ENCODE assay signal across 11 cellular contexts in genomic region chr3:11610044-11610671, GRCh38. TPM values are rescaled to one million over a fixed set of nuclear protein-coding genes. Genes with fewer than 3 reads are reported as not detected.
A peak's percentile ranks its signal among the peaks of the same experiment; 100 is the strongest.
DNase-seq lines count a peak whose midpoint lies in the region; ATAC-seq and TF ChIP-seq lines count a peak whose summit lies in the region.
"Had no signal": no experiment of that assay in that cellular context is flagged by ENCODE, and none has a peak within 500 bp of the region (broad histone marks: within the 10 kb centered on the region; RNA-seq: fewer than 3 reads in every experiment).

No MANE protein-coding gene starts in this region.

- peaks cover 100% of the 10 kb centered on the region for H3K79me2 ChIP-seq in SK-N-SH (ENCODE audit: insufficient read depth)

- H4K20me1 ChIP-seq in SK-N-SH (ENCODE audit: insufficient read depth), result peaks cover 100% of the 10 kb centered on the region

- DNase-seq in SK-N-SH (peak; percentile 36), dorsolateral prefrontal cortex (no peak), mesothelial cell of epicardium (ENCODE audit: low spot score in 2 of 2, unreplicated experiment in 2 of 2) (no peak), transverse colon (peak; percentile 54), SHP77 treated with DMSO at 0.1 percent for 48 hours (lab: John Stamatoyannopoulos, UW) (no peak)
- no peak for DNase-seq in activated CD4-positive, alpha-beta T cell treated with anti-CD3 and anti-CD28 coated beads, Interleukin-2, amount 50 U/mL, for 1 hour
- no peak for DNase-seq in T-helper 2 cell treated with Interferon-gamma antibody and Interleukin-4, amounts not matched to agents 5 μg/mL and 100 μg/mL, for 36 hours (ENCODE audit: low spot score)
- DNase-seq: NCI-H2029 treated with DMSO at 0.1 percent for 48 hours had no signal

- H3K9me3 Mint-ChIP-seq in mesothelial cell of epicardium, result no peaks in the 10 kb centered on the region
- H3K9me3 Mint-ChIP-seq in T-helper 2 cell treated with Interferon-gamma antibody and Interleukin-4, amounts not matched to agents 5 μg/mL and 100 μg/mL, for 36 hours, result no peaks in the 10 kb centered on the region

- TF ChIP-seq CTCF in SK-N-SH (IDR thresholded peaks at IDR 0.05) (no peak), dorsolateral prefrontal cortex (IDR thresholded peaks at IDR 0.05 in 54 of 56, conservative IDR thresholded peaks at IDR 0.05 in 2 of 56; ENCODE audit: low read depth in 1 of 56, partially characterized antibody in 56 of 56) (no peak), mesothelial cell of epicardium (IDR thresholded peaks at IDR 0.05; ENCODE audit: unreplicated experiment) (no peak), transverse colon (IDR thresholded peaks at IDR 0.05) (no peak)

- H3K9me2 ChIP-seq in SK-N-SH, result no peaks in the 10 kb centered on the region

- no peak overlapping the region for H3K4me2 ChIP-seq in SK-N-SH
- H3K4me2 ChIP-seq: A549 had no signal

- WGBS in SK-N-SH (ENCODE audit: low lambda C conversion rate), result 86% methylated on average over 17 of the region's 23 CpGs
- 66% methylated on average over 23 of the region's 23 CpGs; no CpG with 5 or more reads in 1 of the 2 donors for WGBS in transverse colon (ENCODE audit: low coverage in 1 of 2), 2 donors

- peak overlapping the region; percentile 92 for H3K27ac Mint-ChIP-seq in mesothelial cell of epicardium
- H3K27ac Mint-ChIP-seq in T-helper 2 cell treated with Interferon-gamma antibody and Interleukin-4, amounts not matched to agents 5 μg/mL and 100 μg/mL, for 36 hours, result no peak overlapping the region

- no peak overlapping the region for H3K9ac ChIP-seq in SK-N-SH

- H3K4me1 Mint-ChIP-seq in mesothelial cell of epicardium, result peaks cover 82% of the 10 kb centered on the region
- H3K4me1 Mint-ChIP-seq in T-helper 2 cell treated with Interferon-gamma antibody and Interleukin-4, amounts not matched to agents 5 μg/mL and 100 μg/mL, for 36 hours (ENCODE audit: low read depth), result peaks cover 29% of the 10 kb centered on the region

- H3K9me3 ChIP-seq in SK-N-SH (no peaks in the 10 kb centered on the region), transverse colon (no peaks in the 10 kb centered on the region)
- H3K9me3 ChIP-seq: A549, thoracic aorta had no signal

- in situ Hi-C loops in transverse colon (cut with MboI; ENCODE audit: low pct_ligation_motif_present in 1 of 4, low pct_unique_long_range_greater_than_20kb in 1 of 4, low sequenced_read_pairs in 3 of 4), result no loop called here

- CTCF ChIA-PET in SK-N-SH (lab: Yijun Ruan, JAX), result interaction anchor here (0.8 kb wide), 1 partner anchor 231 kb away, joined by 3 read pairs; no protein-coding TSS in a partner anchor

- intact Hi-C loops in dorsolateral prefrontal cortex (cut with DNase I) (no loop called here), transverse colon (cut with DNase I; ENCODE audit: low total_unique reads) (no loop called here)

- H3F3A ChIP-seq in SK-N-SH (replicated peaks; ENCODE audit: insufficient read depth), result peaks cover 24% of the 10 kb centered on the region

- H3K4me1 ChIP-seq in SK-N-SH (ENCODE audit: control insufficient read depth in 1 of 2, insufficient read depth in 2 of 2, low read depth in 1 of 2, low read length in 1 of 2) (peaks cover 22 to 45% of the 10 kb centered on the region in 2 experiments; a peak in 2 of 4 replicates), transverse colon (peaks cover 23 to 54% (median 35%) of the 10 kb centered on the region in 4 donors)
- H3K4me1 ChIP-seq: A549 had no signal

- no peak overlapping the region for H3K4me3 ChIP-seq in SK-N-SH (ENCODE audit: low read depth in 2 of 2, low read length in 1 of 2)
- peak overlapping the region in 40 of 59 donors; percentile 6 to 55 (median 28) for H3K4me3 ChIP-seq in dorsolateral prefrontal cortex
- H3K4me3 ChIP-seq in transverse colon, result no peak overlapping the region
- H3K4me3 ChIP-seq: A549, thoracic aorta had no signal

- H3K36me3 ChIP-seq in SK-N-SH (replicated peaks in 1 of 2; ENCODE audit: control insufficient read depth in 1 of 2, insufficient read depth in 2 of 2, low read length in 1 of 2) (peaks cover 2 to 14% of the 10 kb centered on the region in 2 experiments), transverse colon (no peaks in the 10 kb centered on the region)
- H3K36me3 ChIP-seq: thoracic aorta had no signal

- TF ChIP-seq EP300 in SK-N-SH (IDR thresholded peaks at IDR 0.05; ENCODE audit: borderline replicate concordance in 1 of 2, low read depth in 1 of 2, low read length in 1 of 2) (no peak), transverse colon (IDR thresholded peaks at IDR 0.05; ENCODE audit: low read depth) (no peak)

- ATAC-seq in SK-N-SH treated with all-trans-retinoic acid at 6 μM for 48 hours, result no peak; the same call in 2 of the 3 replicates
- ATAC-seq: A549 had no signal

- H3K27ac ChIP-seq in SK-N-SH (ENCODE audit: low read depth in 2 of 2, low read length in 1 of 2) (no peak overlapping the region; a peak in 1 of 4 replicates), dorsolateral prefrontal cortex (peak overlapping the region in 33 of 59 donors; percentile 4 to 62 (median 30)), transverse colon (peak overlapping the region; percentile 23 to 43 (median 32))
- H3K27ac ChIP-seq: A549, thoracic aorta had no signal

- POLR2A ChIA-PET in SK-N-SH (lab: Yijun Ruan, JAX), result no interaction called here

- TF ChIP-seq RAD21 in SK-N-SH (IDR thresholded peaks at IDR 0.05; ENCODE audit: low read length), result no peak

- peak overlapping the region; percentile 43 for H3K4me3 Mint-ChIP-seq in mesothelial cell of epicardium
- no peak overlapping the region for H3K4me3 Mint-ChIP-seq in T-helper 2 cell treated with Interferon-gamma antibody and Interleukin-4, amounts not matched to agents 5 μg/mL and 100 μg/mL, for 36 hours

- no peak for TF ChIP-seq POLR2A in transverse colon (IDR thresholded peaks at IDR 0.05)

- no peaks in the 10 kb centered on the region for H3K27me3 Mint-ChIP-seq in mesothelial cell of epicardium (ENCODE audit: low read depth)
- H3K27me3 Mint-ChIP-seq in T-helper 2 cell treated with Interferon-gamma antibody and Interleukin-4, amounts not matched to agents 5 μg/mL and 100 μg/mL, for 36 hours (ENCODE audit: low read depth), result no peaks in the 10 kb centered on the region

- H2AFZ ChIP-seq in SK-N-SH (ENCODE audit: low read depth), result no peak overlapping the region

- no peaks in the 10 kb centered on the region for H3K36me3 Mint-ChIP-seq in mesothelial cell of epicardium
- H3K36me3 Mint-ChIP-seq in T-helper 2 cell treated with Interferon-gamma antibody and Interleukin-4, amounts not matched to agents 5 μg/mL and 100 μg/mL, for 36 hours (ENCODE audit: low read depth), result peaks cover 27% of the 10 kb centered on the region

- H3K27me3 ChIP-seq in SK-N-SH (ENCODE audit: insufficient read depth) (no peaks in the 10 kb centered on the region), dorsolateral prefrontal cortex (no peaks in the 10 kb centered on the region), transverse colon (no peaks in the 10 kb centered on the region)

TF ChIP-seq in SK-N-SH, 30 proteins besides CTCF, POLR2A, EP300 and RAD21:
- TF ChIP-seq ELF1 (IDR thresholded peaks at IDR 0.05), result no peak
- TF ChIP-seq GATA2 (CRISPR knock-in tag; IDR thresholded peaks at IDR 0.05), result 0 out of 2 replicates have a peak, but pooled peaks have one; percentile 12

TF ChIP-seq in SK-N-SH treated with all-trans-retinoic acid at 6 μM for 48 hours, 23 proteins besides CTCF, POLR2A, EP300 and RAD21 (continues in another document):
- TF ChIP-seq TCF4 (CRISPR knock-in tag; IDR thresholded peaks at IDR 0.05; ENCODE audit: borderline replicate concordance) (no peak), BACH2 (CRISPR knock-in tag; IDR thresholded peaks at IDR 0.05; ENCODE audit: borderline replicate concordance) (no peak), PATZ1 (CRISPR knock-in tag; IDR thresholded peaks at IDR 0.05; ENCODE audit: borderline replicate concordance) (no peak)
- TF ChIP-seq, protein P1, sequence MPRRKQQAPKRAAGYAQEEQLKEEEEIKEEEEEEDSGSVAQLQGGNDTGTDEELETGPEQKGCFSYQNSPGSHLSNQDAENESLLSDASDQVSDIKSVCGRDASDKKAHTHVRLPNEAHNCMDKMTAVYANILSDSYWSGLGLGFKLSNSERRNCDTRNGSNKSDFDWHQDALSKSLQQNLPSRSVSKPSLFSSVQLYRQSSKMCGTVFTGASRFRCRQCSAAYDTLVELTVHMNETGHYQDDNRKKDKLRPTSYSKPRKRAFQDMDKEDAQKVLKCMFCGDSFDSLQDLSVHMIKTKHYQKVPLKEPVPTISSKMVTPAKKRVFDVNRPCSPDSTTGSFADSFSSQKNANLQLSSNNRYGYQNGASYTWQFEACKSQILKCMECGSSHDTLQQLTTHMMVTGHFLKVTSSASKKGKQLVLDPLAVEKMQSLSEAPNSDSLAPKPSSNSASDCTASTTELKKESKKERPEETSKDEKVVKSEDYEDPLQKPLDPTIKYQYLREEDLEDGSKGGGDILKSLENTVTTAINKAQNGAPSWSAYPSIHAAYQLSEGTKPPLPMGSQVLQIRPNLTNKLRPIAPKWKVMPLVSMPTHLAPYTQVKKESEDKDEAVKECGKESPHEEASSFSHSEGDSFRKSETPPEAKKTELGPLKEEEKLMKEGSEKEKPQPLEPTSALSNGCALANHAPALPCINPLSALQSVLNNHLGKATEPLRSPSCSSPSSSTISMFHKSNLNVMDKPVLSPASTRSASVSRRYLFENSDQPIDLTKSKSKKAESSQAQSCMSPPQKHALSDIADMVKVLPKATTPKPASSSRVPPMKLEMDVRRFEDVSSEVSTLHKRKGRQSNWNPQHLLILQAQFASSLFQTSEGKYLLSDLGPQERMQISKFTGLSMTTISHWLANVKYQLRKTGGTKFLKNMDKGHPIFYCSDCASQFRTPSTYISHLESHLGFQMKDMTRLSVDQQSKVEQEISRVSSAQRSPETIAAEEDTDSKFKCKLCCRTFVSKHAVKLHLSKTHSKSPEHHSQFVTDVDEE (CRISPR knock-in tag; IDR thresholded peaks at IDR 0.05), result no peak

RNA-seq across cellular contexts. Expression of gene VGLL4, which starts 33.6 kb away (rescaled TPM):
- 48.9 and 52.1 TPM in 2 replicates for polyA plus RNA-seq in SK-N-SH (2012; rRNA removed)
- 40.5 and 45.5 TPM in 2 replicates for polyA plus RNA-seq in SK-N-SH (2012; cell fraction: cytosol; rRNA removed)
- 60.2 and 71.7 TPM in 2 replicates for polyA plus RNA-seq in SK-N-SH (2012; cell fraction: nucleus; rRNA removed)
- total RNA-seq in dorsolateral prefrontal cortex, result 10 to 100 TPM; 41.2 to 97.0 (median 59.1) TPM
- 137 to 140 TPM (median 138 TPM) in 3 replicates for total RNA-seq in mesothelial cell of epicardium
- 100 to 1,000 TPM in 1 of 4 donors, 10 to 100 TPM in 3; 67.3 to 175 (median 95.0) TPM for total RNA-seq in transverse colon

Comparison
In these comparisons a context has a peak if more than half of its experiments do, and no peak if none do; other contexts are left out.
1. DNase-seq: peak in SK-N-SH (single experiment) and transverse colon (single experiment); none in dorsolateral prefrontal cortex (0 of 10), mesothelial cell of epicardium (0 of 2), SHP77 treated with DMSO at 0.1 percent for 48 hours (single experiment), activated CD4-positive, alpha-beta T cell treated with anti-CD3 and anti-CD28 coated beads, Interleukin-2, amount 50 U/mL, for 1 hour (single experiment) and T-helper 2 cell treated with Interferon-gamma antibody and Interleukin-4, amounts not matched to agents 5 μg/mL and 100 μg/mL, for 36 hours (single experiment).
2. H3K27ac ChIP-seq: peak in dorsolateral prefrontal cortex (33 of 59) and transverse colon (4 of 4); none in SK-N-SH (0 of 2).
3. H3K4me3 ChIP-seq: peak in dorsolateral prefrontal cortex (40 of 59); none in SK-N-SH (0 of 2) and transverse colon (0 of 4).